Comparison of ENCODE assay signal across 8 cellular contexts in genomic region chr14:22472935-22473854, GRCh38.
DNase-seq lines count a peak whose midpoint lies in the region; ATAC-seq and TF ChIP-seq lines count a peak whose summit lies in the region.

No MANE protein-coding gene starts in this region.

- TF ChIP-seq CTCF in brain microvascular endothelial cell (IDR thresholded peaks at IDR 0.05; ENCODE audit: low read depth, low read length, missing control alignments) = peak; percentile 69
- peak; percentile 20 to 58 (median 28) for TF ChIP-seq CTCF in uterus (IDR thresholded peaks at IDR 0.05)

- ATAC-seq in HG02588 (IDR thresholded peaks at IDR 0.05; ENCODE audit: unreplicated experiment) (peak; percentile 67), left lobe of liver (peak; percentile 61)

- peak; percentile 65 for DNase-seq in GF-D8 (lab: John Stamatoyannopoulos, UW)
- DNase-seq in NCI-H2227 treated with DMSO at 0.1 percent for 48 hours (lab: John Stamatoyannopoulos, UW) = peak; percentile 21
- peak; percentile 54 for DNase-seq in brain microvascular endothelial cell
- no peak for DNase-seq in left lobe of liver (ENCODE audit: low spot score)
- peak in 1 of 2 donors; percentile 40 for DNase-seq in uterus
- DNase-seq in middle frontal gyrus (ENCODE audit: extremely low spot score, low spot score) = no peak
- no peak for DNase-seq in activated CD4-positive, alpha-beta T cell treated with anti-CD3 and anti-CD28 coated beads for 4 hours

- H3K27ac ChIP-seq in brain microvascular endothelial cell (no peak overlapping the region), uterus (no peak overlapping the region)

- H3K27me3 ChIP-seq in brain microvascular endothelial cell (replicated peaks) (no peaks in the 10 kb centered on the region), uterus (no peaks in the 10 kb centered on the region)

- no peak for TF ChIP-seq POLR2A in uterus (IDR thresholded peaks at IDR 0.05)

- H3K36me3 ChIP-seq in brain microvascular endothelial cell (replicated peaks) (no peaks in the 10 kb centered on the region), uterus (no peaks in the 10 kb centered on the region)

- no peaks in the 10 kb centered on the region for H3K9me3 ChIP-seq in uterus

- intact Hi-C loops in uterus (cut with DNase I; ENCODE audit: low total_unique reads) = loop anchor here (10.0 kb wide), 1 partner anchor 78 kb away; no protein-coding TSS in a partner anchor

- peaks cover under 1 to 4% of the 10 kb centered on the region in 2 donors for H3K4me1 ChIP-seq in uterus

- H3K4me3 ChIP-seq in brain microvascular endothelial cell (ENCODE audit: low read depth, low read length) (no peak overlapping the region), uterus (no peak overlapping the region)

- in situ Hi-C loops in brain microvascular endothelial cell (cut with HindIII; ENCODE audit: low pct_ligation_motif_present, low sequenced_read_pairs) = no loop called here

Comparison
In these comparisons a context has a peak if more than half of its experiments do, and no peak if none do; other contexts are left out.
1. DNase-seq: peak in GF-D8 (single experiment), NCI-H2227 treated with DMSO at 0.1 percent for 48 hours (single experiment) and brain microvascular endothelial cell (single experiment); none in left lobe of liver (single experiment), middle frontal gyrus (single experiment) and activated CD4-positive, alpha-beta T cell treated with anti-CD3 and anti-CD28 coated beads for 4 hours (0 of 2).